Comparison of ENCODE assay signal across 1 cellular context in the genomic region with DNA sequence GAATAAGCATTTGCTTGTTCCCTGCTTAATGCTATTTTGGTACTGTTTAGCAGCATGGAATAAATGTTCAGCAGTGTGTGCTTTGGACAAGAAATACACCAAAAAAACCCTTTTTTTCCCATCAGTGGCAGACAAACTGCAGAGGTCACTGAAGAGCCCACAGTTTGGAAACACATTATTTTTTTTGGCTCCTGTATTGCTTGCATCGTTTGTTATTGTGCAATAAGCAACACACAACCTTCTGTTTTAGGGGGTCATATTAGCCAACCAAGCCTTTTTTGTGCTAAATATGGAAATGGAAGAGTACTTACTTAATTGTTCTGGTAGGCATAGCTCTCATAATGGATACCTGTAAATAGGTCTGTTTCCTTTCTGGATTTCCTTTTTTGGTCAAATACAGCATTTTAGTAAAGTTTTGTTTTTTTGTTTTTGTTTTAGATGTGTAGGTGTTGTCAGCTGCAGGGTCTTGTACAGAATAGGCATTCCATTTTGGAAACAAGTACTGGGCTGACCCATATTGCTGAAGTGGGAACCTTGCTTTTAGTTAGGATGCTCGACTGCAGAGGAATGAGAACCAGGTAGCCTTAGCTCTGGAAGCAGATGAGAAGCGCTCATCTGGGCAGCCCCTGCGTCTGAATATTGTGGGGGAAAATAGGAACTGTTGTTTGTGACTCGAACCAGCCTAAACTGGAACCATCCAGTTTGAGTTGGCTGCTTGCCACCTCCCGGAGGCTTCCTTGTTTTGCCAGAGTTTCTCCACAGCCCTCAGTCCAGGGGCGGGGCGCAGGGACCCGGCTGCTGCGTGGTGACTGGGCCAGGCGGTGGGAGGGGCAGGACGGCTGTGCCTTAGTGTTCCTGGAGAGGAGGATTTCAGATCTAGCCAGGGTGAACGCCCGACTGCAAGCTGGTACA.
A peak's percentile ranks its signal among the peaks of the same experiment; 100 is the strongest.
TF ChIP-seq lines count a peak whose summit lies in the region.

No MANE protein-coding gene starts in this region.

TF ChIP-seq in HepG2, 621 proteins besides CTCF, POLR2A, EP300 and RAD21 (continued from another document):
- TF ChIP-seq ZBTB38 (CRISPR knock-in tag; IDR thresholded peaks at IDR 0.05) (peak; percentile 23; the same call in 1 of the 2 replicates), NR1H2 (CRISPR knock-in tag; IDR thresholded peaks at IDR 0.05; ENCODE audit: borderline replicate concordance, low read depth) (no peak), ZNF121 (CRISPR knock-in tag; IDR thresholded peaks at IDR 0.05) (peak; percentile 47; the same call in 1 of the 2 replicates), ZNF564 (CRISPR knock-in tag; IDR thresholded peaks at IDR 0.05) (no peak), ZKSCAN5 (CRISPR knock-in tag; IDR thresholded peaks at IDR 0.05) (no peak), ZNF292 (CRISPR knock-in tag; IDR thresholded peaks at IDR 0.05; ENCODE audit: borderline replicate concordance, low read depth) (0 out of 2 replicates have a peak, but pooled peaks have one; percentile 37), SP1 (IDR thresholded peaks at IDR 0.05) (no peak), SP1 (CRISPR knock-in tag; IDR thresholded peaks at IDR 0.05) (peak; percentile 50; the same call in 1 of the 2 replicates), TP53 (CRISPR knock-in tag; conservative IDR thresholded peaks at IDR 0.05) (0 out of 2 replicates have a peak, but pooled peaks have one; percentile 19), NFATC3 (CRISPR knock-in tag; IDR thresholded peaks at IDR 0.05) (no peak), SOX5 (CRISPR knock-in tag; IDR thresholded peaks at IDR 0.05; ENCODE audit: borderline replicate concordance) (peak; percentile 51; the same call in 1 of the 2 replicates), ZNF33B (CRISPR knock-in tag; IDR thresholded peaks at IDR 0.05) (no peak; the same call in 1 of the 2 replicates), ZNF567 (CRISPR knock-in tag; IDR thresholded peaks at IDR 0.05; ENCODE audit: borderline replicate concordance) (no peak), ZNF768 (CRISPR knock-in tag; IDR thresholded peaks at IDR 0.05) (no peak), ZNF891 (CRISPR knock-in tag; IDR thresholded peaks at IDR 0.05) (no peak), PRMT3 (CRISPR knock-in tag; IDR thresholded peaks at IDR 0.05; ENCODE audit: borderline replicate concordance, low read depth) (no peak), BORCS8-MEF2B (CRISPR knock-in tag; IDR thresholded peaks at IDR 0.05) (no peak), FOXA3 (CRISPR knock-in tag; IDR thresholded peaks at IDR 0.05) (0 out of 2 replicates have a peak, but pooled peaks have one; percentile 28), FOXJ3 (CRISPR knock-in tag; IDR thresholded peaks at IDR 0.05; ENCODE audit: borderline replicate concordance) (peak; percentile 63; the same call in 1 of the 2 replicates), GTF2F1 (IDR thresholded peaks at IDR 0.05; ENCODE audit: low read length) (no peak)
- TF ChIP-seq, protein P1, sequence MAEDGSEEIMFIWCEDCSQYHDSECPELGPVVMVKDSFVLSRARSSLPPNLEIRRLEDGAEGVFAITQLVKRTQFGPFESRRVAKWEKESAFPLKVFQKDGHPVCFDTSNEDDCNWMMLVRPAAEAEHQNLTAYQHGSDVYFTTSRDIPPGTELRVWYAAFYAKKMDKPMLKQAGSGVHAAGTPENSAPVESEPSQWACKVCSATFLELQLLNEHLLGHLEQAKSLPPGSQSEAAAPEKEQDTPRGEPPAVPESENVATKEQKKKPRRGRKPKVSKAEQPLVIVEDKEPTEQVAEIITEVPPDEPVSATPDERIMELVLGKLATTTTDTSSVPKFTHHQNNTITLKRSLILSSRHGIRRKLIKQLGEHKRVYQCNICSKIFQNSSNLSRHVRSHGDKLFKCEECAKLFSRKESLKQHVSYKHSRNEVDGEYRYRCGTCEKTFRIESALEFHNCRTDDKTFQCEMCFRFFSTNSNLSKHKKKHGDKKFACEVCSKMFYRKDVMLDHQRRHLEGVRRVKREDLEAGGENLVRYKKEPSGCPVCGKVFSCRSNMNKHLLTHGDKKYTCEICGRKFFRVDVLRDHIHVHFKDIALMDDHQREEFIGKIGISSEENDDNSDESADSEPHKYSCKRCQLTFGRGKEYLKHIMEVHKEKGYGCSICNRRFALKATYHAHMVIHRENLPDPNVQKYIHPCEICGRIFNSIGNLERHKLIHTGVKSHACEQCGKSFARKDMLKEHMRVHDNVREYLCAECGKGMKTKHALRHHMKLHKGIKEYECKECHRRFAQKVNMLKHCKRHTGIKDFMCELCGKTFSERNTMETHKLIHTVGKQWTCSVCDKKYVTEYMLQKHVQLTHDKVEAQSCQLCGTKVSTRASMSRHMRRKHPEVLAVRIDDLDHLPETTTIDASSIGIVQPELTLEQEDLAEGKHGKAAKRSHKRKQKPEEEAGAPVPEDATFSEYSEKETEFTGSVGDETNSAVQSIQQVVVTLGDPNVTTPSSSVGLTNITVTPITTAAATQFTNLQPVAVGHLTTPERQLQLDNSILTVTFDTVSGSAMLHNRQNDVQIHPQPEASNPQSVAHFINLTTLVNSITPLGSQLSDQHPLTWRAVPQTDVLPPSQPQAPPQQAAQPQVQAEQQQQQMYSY (CRISPR knock-in tag; IDR thresholded peaks at IDR 0.05) = peak; percentile 96
- TF ChIP-seq, protein P2, sequence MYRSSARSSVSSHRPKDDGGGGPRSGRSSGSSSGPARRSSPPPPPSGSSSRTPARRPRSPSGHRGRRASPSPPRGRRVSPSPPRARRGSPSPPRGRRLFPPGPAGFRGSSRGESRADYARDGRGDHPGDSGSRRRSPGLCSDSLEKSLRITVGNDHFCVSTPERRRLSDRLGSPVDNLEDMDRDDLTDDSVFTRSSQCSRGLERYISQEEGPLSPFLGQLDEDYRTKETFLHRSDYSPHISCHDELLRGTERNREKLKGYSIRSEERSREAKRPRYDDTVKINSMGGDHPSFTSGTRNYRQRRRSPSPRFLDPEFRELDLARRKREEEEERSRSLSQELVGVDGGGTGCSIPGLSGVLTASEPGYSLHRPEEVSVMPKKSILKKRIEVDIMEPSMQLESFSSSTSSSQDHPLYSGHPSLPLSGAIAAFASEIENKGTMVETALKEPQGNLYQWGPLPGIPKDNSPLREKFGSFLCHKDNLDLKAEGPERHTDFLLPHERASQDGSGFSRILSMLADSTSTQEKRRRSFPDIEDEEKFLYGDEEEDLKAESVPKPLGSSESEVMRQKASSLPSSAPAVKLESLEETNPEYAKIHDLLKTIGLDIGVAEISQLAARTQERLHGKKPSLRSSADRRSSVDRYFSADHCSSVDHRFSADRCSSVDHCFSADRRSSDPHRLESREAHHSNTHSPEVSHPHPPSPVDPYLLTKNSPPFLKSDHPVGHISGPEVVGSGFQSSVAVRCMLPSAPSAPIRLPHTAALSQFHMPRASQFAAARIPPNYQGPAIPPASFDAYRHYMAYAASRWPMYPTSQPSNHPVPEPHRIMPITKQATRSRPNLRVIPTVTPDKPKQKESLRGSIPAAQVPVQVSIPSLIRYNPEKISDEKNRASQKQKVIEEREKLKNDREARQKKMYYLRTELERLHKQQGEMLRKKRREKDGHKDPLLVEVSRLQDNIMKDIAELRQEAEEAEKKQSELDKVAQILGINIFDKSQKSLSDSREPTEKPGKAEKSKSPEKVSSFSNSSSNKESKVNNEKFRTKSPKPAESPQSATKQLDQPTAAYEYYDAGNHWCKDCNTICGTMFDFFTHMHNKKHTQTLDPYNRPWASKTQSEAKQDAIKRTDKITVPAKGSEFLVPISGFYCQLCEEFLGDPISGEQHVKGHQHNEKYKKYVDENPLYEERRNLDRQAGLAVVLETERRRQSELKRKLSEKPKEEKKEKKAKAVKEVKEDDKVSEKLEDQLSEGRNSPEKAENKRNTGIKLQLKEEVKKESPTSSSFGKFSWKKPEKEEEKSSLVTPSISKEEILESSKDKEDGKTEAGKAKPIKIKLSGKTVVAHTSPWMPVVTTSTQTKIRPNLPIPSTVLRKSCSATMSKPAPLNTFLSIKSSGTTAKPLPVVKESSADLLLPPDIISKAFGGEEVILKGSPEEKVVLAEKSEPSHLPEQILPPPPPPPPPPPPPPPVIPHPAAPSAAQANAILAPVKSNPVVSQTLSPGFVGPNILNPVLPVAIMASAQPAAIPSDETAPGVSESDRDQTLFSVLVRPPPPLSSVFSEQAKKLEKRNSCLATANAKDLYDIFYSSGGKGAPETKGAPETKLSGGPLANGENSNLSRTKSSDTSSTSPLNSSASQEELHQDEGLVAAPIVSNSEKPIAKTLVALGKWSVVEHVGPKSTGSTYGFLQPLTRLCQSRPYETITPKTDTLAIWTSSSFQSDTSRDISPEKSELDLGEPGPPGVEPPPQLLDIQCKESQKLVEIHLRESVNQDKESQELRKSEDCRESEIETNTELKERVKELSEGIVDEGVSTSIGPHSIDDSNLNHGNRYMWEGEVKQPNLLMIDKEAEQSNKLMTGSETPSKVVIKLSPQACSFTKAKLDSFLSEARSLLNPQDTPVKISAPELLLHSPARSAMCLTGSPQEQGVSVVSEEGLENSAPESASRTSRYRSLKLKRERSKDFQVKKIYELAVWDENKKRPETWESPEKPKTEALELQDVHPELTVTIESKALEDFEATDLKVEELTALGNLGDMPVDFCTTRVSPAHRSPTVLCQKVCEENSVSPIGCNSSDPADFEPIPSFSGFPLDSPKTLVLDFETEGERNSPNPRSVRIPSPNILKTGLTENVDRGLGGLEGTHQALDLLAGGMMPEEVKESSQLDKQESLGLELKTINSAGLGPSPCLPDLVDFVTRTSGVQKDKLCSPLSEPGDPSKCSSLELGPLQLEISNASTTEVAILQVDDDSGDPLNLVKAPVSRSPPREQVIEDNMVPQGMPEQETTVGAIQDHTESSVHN (CRISPR knock-in tag; IDR thresholded peaks at IDR 0.05) = no peak
- TF ChIP-seq, protein P3, sequence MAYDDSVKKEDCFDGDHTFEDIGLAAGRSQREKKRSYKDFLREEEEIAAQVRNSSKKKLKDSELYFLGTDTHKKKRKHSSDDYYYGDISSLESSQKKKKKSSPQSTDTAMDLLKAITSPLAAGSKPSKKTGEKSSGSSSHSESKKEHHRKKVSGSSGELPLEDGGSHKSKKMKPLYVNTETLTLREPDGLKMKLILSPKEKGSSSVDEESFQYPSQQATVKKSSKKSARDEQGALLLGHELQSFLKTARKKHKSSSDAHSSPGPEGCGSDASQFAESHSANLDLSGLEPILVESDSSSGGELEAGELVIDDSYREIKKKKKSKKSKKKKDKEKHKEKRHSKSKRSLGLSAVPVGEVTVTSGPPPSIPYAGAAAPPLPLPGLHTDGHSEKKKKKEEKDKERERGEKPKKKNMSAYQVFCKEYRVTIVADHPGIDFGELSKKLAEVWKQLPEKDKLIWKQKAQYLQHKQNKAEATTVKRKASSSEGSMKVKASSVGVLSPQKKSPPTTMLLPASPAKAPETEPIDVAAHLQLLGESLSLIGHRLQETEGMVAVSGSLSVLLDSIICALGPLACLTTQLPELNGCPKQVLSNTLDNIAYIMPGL (CRISPR knock-in tag; IDR thresholded peaks at IDR 0.05; ENCODE audit: borderline replicate concordance in 1 of 2, low read depth in 1 of 2) = peak; percentile 25 to 32; a peak in 1 of 4 replicates
- TF ChIP-seq, protein P4, sequence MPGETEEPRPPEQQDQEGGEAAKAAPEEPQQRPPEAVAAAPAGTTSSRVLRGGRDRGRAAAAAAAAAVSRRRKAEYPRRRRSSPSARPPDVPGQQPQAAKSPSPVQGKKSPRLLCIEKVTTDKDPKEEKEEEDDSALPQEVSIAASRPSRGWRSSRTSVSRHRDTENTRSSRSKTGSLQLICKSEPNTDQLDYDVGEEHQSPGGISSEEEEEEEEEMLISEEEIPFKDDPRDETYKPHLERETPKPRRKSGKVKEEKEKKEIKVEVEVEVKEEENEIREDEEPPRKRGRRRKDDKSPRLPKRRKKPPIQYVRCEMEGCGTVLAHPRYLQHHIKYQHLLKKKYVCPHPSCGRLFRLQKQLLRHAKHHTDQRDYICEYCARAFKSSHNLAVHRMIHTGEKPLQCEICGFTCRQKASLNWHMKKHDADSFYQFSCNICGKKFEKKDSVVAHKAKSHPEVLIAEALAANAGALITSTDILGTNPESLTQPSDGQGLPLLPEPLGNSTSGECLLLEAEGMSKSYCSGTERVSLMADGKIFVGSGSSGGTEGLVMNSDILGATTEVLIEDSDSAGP (CRISPR knock-in tag; IDR thresholded peaks at IDR 0.05; ENCODE audit: borderline replicate concordance) = peak; percentile 57; the same call in 1 of the 2 replicates
- TF ChIP-seq, protein P5, sequence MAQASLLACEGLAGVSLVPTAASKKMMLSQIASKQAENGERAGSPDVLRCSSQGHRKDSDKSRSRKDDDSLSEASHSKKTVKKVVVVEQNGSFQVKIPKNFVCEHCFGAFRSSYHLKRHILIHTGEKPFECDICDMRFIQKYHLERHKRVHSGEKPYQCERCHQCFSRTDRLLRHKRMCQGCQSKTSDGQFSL (CRISPR knock-in tag; IDR thresholded peaks at IDR 0.05) = peak; percentile 45; the same call in 1 of the 2 replicates
- TF ChIP-seq, protein P6, sequence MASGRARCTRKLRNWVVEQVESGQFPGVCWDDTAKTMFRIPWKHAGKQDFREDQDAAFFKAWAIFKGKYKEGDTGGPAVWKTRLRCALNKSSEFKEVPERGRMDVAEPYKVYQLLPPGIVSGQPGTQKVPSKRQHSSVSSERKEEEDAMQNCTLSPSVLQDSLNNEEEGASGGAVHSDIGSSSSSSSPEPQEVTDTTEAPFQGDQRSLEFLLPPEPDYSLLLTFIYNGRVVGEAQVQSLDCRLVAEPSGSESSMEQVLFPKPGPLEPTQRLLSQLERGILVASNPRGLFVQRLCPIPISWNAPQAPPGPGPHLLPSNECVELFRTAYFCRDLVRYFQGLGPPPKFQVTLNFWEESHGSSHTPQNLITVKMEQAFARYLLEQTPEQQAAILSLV (CRISPR knock-in tag; IDR thresholded peaks at IDR 0.05; ENCODE audit: borderline replicate concordance) = no peak
- TF ChIP-seq, protein P7, sequence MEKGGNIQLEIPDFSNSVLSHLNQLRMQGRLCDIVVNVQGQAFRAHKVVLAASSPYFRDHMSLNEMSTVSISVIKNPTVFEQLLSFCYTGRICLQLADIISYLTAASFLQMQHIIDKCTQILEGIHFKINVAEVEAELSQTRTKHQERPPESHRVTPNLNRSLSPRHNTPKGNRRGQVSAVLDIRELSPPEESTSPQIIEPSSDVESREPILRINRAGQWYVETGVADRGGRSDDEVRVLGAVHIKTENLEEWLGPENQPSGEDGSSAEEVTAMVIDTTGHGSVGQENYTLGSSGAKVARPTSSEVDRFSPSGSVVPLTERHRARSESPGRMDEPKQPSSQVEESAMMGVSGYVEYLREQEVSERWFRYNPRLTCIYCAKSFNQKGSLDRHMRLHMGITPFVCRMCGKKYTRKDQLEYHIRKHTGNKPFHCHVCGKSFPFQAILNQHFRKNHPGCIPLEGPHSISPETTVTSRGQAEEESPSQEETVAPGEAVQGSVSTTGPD (CRISPR knock-in tag; IDR thresholded peaks at IDR 0.05) = peak; percentile 79; the same call in 1 of the 2 replicates
TF ChIP-seq in HepG2: peak in this region for 88.
